Comparison of ENCODE assay signal across 9 cellular contexts in the genomic region with DNA sequence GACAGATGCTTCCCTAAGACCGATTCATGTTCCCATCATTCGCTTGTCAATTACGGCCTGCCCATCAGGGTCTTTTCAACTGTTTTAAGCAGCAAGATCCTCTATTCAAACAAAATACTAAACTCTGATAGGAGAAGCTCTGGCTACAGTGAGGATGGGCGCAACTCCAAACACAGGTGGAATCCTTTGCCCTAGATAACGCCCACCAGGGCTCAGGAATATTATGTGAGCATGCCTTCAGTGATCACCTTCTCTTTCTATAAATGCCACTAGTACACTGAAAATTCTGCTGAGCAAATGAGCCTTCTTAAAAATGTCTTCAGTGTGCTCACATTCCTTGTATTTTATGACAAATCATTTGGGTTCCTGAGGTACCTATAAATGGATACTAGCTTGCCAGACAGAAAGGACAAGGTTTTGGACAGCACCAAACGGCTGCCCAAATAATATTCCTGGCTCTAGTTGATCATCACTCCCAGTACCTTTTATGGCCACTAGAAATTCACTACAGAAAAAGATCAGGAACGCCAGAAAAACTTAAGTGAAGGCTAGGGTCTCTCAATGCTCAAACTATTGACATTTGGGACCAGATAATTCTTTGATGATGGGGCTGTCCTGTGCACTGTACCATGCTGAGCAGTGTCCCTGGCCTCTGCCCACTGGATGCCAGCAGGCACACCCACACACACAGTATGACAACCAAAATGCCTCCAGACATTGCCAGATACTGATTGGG. TPM values are rescaled to one million over a fixed set of nuclear protein-coding genes. Genes with fewer than 3 reads are reported as not detected.
DNase-seq lines count a peak whose midpoint lies in the region; ATAC-seq and TF ChIP-seq lines count a peak whose summit lies in the region.
"Had no signal": no experiment of that assay in that cellular context is flagged by ENCODE, and none has a peak within 500 bp of the region (broad histone marks: within the 10 kb centered on the region; RNA-seq: fewer than 3 reads in every experiment).

No MANE protein-coding gene starts in this region.

- H3K9ac ChIP-seq in duodenal mucosa (ENCODE audit: low read depth in 1 of 2, low read length in 2 of 2), result peak overlapping the region; percentile 10 to 61

- ATAC-seq in CD8-positive, alpha-beta T cell, result no peak
- ATAC-seq in HG03159 (IDR thresholded peaks at IDR 0.05; ENCODE audit: unreplicated experiment), result no peak

- no peaks in the 10 kb centered on the region for H3K27me3 Mint-ChIP-seq in CD8-positive, alpha-beta T cell (ENCODE audit: low read depth)
- H3K27me3 Mint-ChIP-seq in osteocyte (ENCODE audit: unreplicated experiment), result no peaks in the 10 kb centered on the region

- peak overlapping the region; percentile 94 for H3K27ac Mint-ChIP-seq in CD8-positive, alpha-beta T cell
- peak overlapping the region; percentile 79 for H3K27ac Mint-ChIP-seq in osteocyte (ENCODE audit: unreplicated experiment)

- peak in 1 of 7 experiments; percentile 47 for DNase-seq in CD8-positive, alpha-beta T cell
- DNase-seq in NAMALWA (ENCODE audit: low spot score) (peak; percentile 34), osteocyte (ENCODE audit: extremely low spot score, unreplicated experiment) (peak; percentile 27), SKM-1 (lab: John Stamatoyannopoulos, UW; ENCODE audit: unreplicated experiment) (no peak), NCI-H748 (lab: John Stamatoyannopoulos, UW; ENCODE audit: unreplicated experiment) (no peak), NCI-H82 treated with DMSO at 0.1 percent for 48 hours (lab: John Stamatoyannopoulos, UW; ENCODE audit: unreplicated experiment) (no peak)
- DNase-seq: NCI-H774 had no signal

- H3K36me3 Mint-ChIP-seq in CD8-positive, alpha-beta T cell, result peaks cover 66% of the 10 kb centered on the region
- H3K36me3 Mint-ChIP-seq in osteocyte (ENCODE audit: unreplicated experiment), result peaks cover 48% of the 10 kb centered on the region

- POLR2A ChIA-PET in CD8-positive, alpha-beta T cell (lab: Charles Lee), result interaction anchor here (0.6 to 3.9 kb wide), 9 partner anchors 14 to 359 kb away, joined by 3 to 16 read pairs (median 4); no protein-coding TSS in a partner anchor

- peaks cover 73% of the 10 kb centered on the region for H3K4me1 ChIP-seq in CD8-positive, alpha-beta T cell (ENCODE audit: insufficient read depth, low read length)
- peaks cover 53 to 68% of the 10 kb centered on the region in 2 donors for H3K4me1 ChIP-seq in duodenal mucosa (ENCODE audit: control insufficient read depth in 1 of 2, insufficient read depth in 2 of 2, low read length in 2 of 2)

- H3K9me3 ChIP-seq in CD8-positive, alpha-beta T cell (ENCODE audit: low read length), result no peaks in the 10 kb centered on the region
- H3K9me3 ChIP-seq in duodenal mucosa (ENCODE audit: control insufficient read depth in 1 of 2, low read length in 2 of 2), result no peaks in the 10 kb centered on the region

- peak overlapping the region; percentile 46 for H3K27ac ChIP-seq in CD8-positive, alpha-beta T cell (ENCODE audit: low read depth, low read length)
- H3K27ac ChIP-seq in duodenal mucosa (ENCODE audit: low read depth, low read length), result peak overlapping the region; percentile 32

- peak overlapping the region; percentile 87 for H3K4me3 Mint-ChIP-seq in CD8-positive, alpha-beta T cell
- no peak overlapping the region for H3K4me3 Mint-ChIP-seq in osteocyte (ENCODE audit: unreplicated experiment)

- intact Hi-C loops in CD8-positive, alpha-beta T cell (cut with DNase I, micrococcal nuclease), result loop anchor here (1.0 to 5.0 kb wide), 3 partner anchors 14 to 363 kb away; no protein-coding TSS in a partner anchor

- H3K9me3 Mint-ChIP-seq in CD8-positive, alpha-beta T cell, result no peaks in the 10 kb centered on the region
- no peaks in the 10 kb centered on the region for H3K9me3 Mint-ChIP-seq in osteocyte (ENCODE audit: unreplicated experiment)

- no peaks in the 10 kb centered on the region for H3K27me3 ChIP-seq in CD8-positive, alpha-beta T cell (ENCODE audit: insufficient read depth, low read length)
- no peaks in the 10 kb centered on the region for H3K27me3 ChIP-seq in duodenal mucosa (ENCODE audit: control insufficient read depth in 1 of 2, insufficient read depth in 2 of 2, low read length in 2 of 2)

- H3K4me3 ChIP-seq in CD8-positive, alpha-beta T cell (ENCODE audit: low read depth, low read length), result peak overlapping the region; percentile 50
- H3K4me3 ChIP-seq in duodenal mucosa (ENCODE audit: low read depth in 1 of 2, low read length in 2 of 2), result peak overlapping the region; percentile 60

- peaks cover 91% of the 10 kb centered on the region for H3K4me1 Mint-ChIP-seq in CD8-positive, alpha-beta T cell (ENCODE audit: low read depth)
- peaks cover 68% of the 10 kb centered on the region for H3K4me1 Mint-ChIP-seq in osteocyte (ENCODE audit: unreplicated experiment)

- no peak for TF ChIP-seq CTCF in CD8-positive, alpha-beta T cell (IDR thresholded peaks at IDR 0.05)
- TF ChIP-seq CTCF in osteocyte (IDR thresholded peaks at IDR 0.05), result peak; percentile 10

- CTCF ChIA-PET in CD8-positive, alpha-beta T cell (lab: Charles Lee), result interaction anchor here (0.7 to 7.4 kb wide), 26 partner anchors 14 to 371 kb away, joined by 3 to 107 read pairs (median 4); no protein-coding TSS in a partner anchor

- H3K36me3 ChIP-seq in CD8-positive, alpha-beta T cell (ENCODE audit: insufficient read depth, low read length), result peaks cover 30% of the 10 kb centered on the region
- peaks cover 39 to 44% of the 10 kb centered on the region in 2 donors for H3K36me3 ChIP-seq in duodenal mucosa (ENCODE audit: control insufficient read depth in 1 of 2, insufficient read depth in 2 of 2, low read length in 2 of 2)

RNA-seq across cellular contexts. Expression of a gene that starts 13.1 kb away (rescaled TPM):
- 10 to 100 TPM; 71.8 to 79.9 TPM for total RNA-seq in CD8-positive, alpha-beta T cell
- 44.3 and 47.2 TPM in 2 replicates for total RNA-seq in osteocyte

Comparison
In these comparisons a context has a peak if more than half of its experiments do, and no peak if none do; other contexts are left out.
1. DNase-seq: peak in NAMALWA (single experiment) and osteocyte (single experiment); none in SKM-1 (single experiment), NCI-H748 (single experiment) and NCI-H82 treated with DMSO at 0.1 percent for 48 hours (single experiment).